Comparison of ENCODE assay signal across 1 cellular context in genomic region chr10:68870061-68870460, GRCh38.
TF ChIP-seq lines count a peak whose summit lies in the region.

No MANE protein-coding gene starts in this region.

TF ChIP-seq in HepG2, 621 proteins besides CTCF, POLR2A, EP300 and RAD21:
- TF ChIP-seq THAP9 (CRISPR knock-in tag; IDR thresholded peaks at IDR 0.05; ENCODE audit: borderline replicate concordance) (no peak), HMG20B (CRISPR knock-in tag; conservative IDR thresholded peaks at IDR 0.05) (no peak), ZNF550 (CRISPR knock-in tag; IDR thresholded peaks at IDR 0.05; ENCODE audit: borderline replicate concordance) (no peak), ZNF326 (CRISPR knock-in tag; IDR thresholded peaks at IDR 0.05; ENCODE audit: borderline replicate concordance) (no peak)
